ENCODE assay signal across 9 cellular contexts in genomic region chr16:15493416-15494181, GRCh38. TPM values are rescaled to one million over a fixed set of nuclear protein-coding genes. Genes with fewer than 3 reads are reported as not detected.
DNase-seq lines count a peak whose midpoint lies in the region; ATAC-seq and TF ChIP-seq lines count a peak whose summit lies in the region.
"Had no signal": no experiment of that assay in that cellular context is flagged by ENCODE, and none has a peak within 500 bp of the region (broad histone marks: within the 10 kb centered on the region; RNA-seq: fewer than 3 reads in every experiment).

No MANE protein-coding gene starts in this region.

- no peak overlapping the region for H3K4me3 ChIP-seq in choroid plexus epithelial cell (ENCODE audit: low read depth, low read length)

- no peaks in the 10 kb centered on the region for H3K27me3 Mint-ChIP-seq in neural crest cell (ENCODE audit: low read depth)

- H3K4me1 Mint-ChIP-seq in neural crest cell, result peaks cover 5% of the 10 kb centered on the region

- H3K9me3 Mint-ChIP-seq in neural crest cell, result peaks cover 6% of the 10 kb centered on the region

- ATAC-seq in left lobe of liver, result no peak
- no peak for ATAC-seq in GM19452 (IDR thresholded peaks at IDR 0.05; ENCODE audit: unreplicated experiment)

- no peak overlapping the region for H3K4me3 Mint-ChIP-seq in neural crest cell

- TF ChIP-seq CTCF in choroid plexus epithelial cell (conservative IDR thresholded peaks at IDR 0.05; ENCODE audit: low read depth, low read length) (no peak), neural crest cell (conservative IDR thresholded peaks at IDR 0.05) (no peak)

- DNase-seq in DMS 273 treated with DMSO at 0.1 percent for 48 hours (lab: John Stamatoyannopoulos, UW) (peak; percentile 8), NCI-H2171 (lab: John Stamatoyannopoulos, UW) (peak; percentile 47), choroid plexus epithelial cell (ENCODE audit: low read depth) (peak; percentile 40), neural crest cell (ENCODE audit: low read depth, low spot score) (no peak), left lobe of liver (ENCODE audit: low spot score) (no peak), NOMO-1 (lab: John Stamatoyannopoulos, UW; ENCODE audit: unreplicated experiment in 2 of 2) (no peak), GF-D8 (lab: John Stamatoyannopoulos, UW) (no peak)
- DNase-seq: activated naive CD4-positive, alpha-beta T cell had no signal

- peak overlapping the region; percentile 53 for H3K27ac Mint-ChIP-seq in neural crest cell (ENCODE audit: unreplicated experiment)

- H3K36me3 Mint-ChIP-seq in neural crest cell (ENCODE audit: low read depth), result peaks cover 7% of the 10 kb centered on the region

RNA-seq across cellular contexts. Expression of gene BMERB1, which starts 59.2 kb away (rescaled TPM):
- total RNA-seq in neural crest cell (43.6 and 45.1 TPM in 2 replicates), left lobe of liver (12.2 TPM)

Comparison
In these comparisons a context has a peak if more than half of its experiments do, and no peak if none do; other contexts are left out.
1. DNase-seq: peak in DMS 273 treated with DMSO at 0.1 percent for 48 hours (single experiment), NCI-H2171 (single experiment) and choroid plexus epithelial cell (single experiment); none in neural crest cell (single experiment), left lobe of liver (single experiment), NOMO-1 (0 of 2) and GF-D8 (single experiment).